Comparison of ENCODE assay signal across 21 cellular contexts in genomic region chr3:123116116-123116515, GRCh38.
"Had no signal": no experiment of that assay in that cellular context is flagged by ENCODE, and none has a peak within 500 bp of the region (broad histone marks: within the 10 kb centered on the region; RNA-seq: fewer than 3 reads in every experiment).

No MANE protein-coding gene starts in this region.

- DNase-seq: heart right ventricle; islet precursor cell; left ventricle myocardium inferior; mesendoderm; naive B cell; occipital lobe; right cardiac atrium; small intestine; stimulated activated CD4-positive, alpha-beta T cell treated with anti-CD3 and anti-CD28 coated beads, Interleukin-1b, Interleukin-23, amount 100 ng/mL, for 48 hours; stimulated activated CD4-positive, alpha-beta T cell treated with anti-CD3 and anti-CD28 coated beads, Interleukin-2, amount 100 ng/mL, for 48 hours; stimulated activated CD4-positive, alpha-beta T cell treated with anti-CD3 and anti-CD28 coated beads, Interleukin-4, amount 100 ng/mL, for 4 hours; stimulated activated CD8-positive, alpha-beta memory T cell treated with anti-CD3 and anti-CD28 coated beads, Interleukin-4, amount 100 ng/mL, for 48 hours; stimulated activated naive CD4-positive, alpha-beta T cell treated with Interleukin-2 at 50 U/mL for 16 hours; stimulated activated naive CD8-positive, alpha-beta T cell treated with anti-CD3 and anti-CD28 coated beads, Interleukin-15, amount 100 ng/mL, for 72 hours; substantia nigra; transverse colon; upper lobe of right lung had no signal

- H3K4me2 ChIP-seq: hepatocyte had no signal

- H3K9ac ChIP-seq: parathyroid adenoma had no signal

- FAIRE-seq: small intestine, urothelium cell line had no signal

- H2AFZ ChIP-seq: hepatocyte, parathyroid adenoma had no signal

- H3K27ac ChIP-seq: heart right ventricle, hepatocyte, left ventricle myocardium inferior, parathyroid adenoma, transverse colon, upper lobe of right lung had no signal

- H3K27me3 ChIP-seq: heart right ventricle, hepatocyte, transverse colon, upper lobe of right lung had no signal

- H3K4me3 ChIP-seq: heart right ventricle, hepatocyte, left ventricle myocardium inferior, lung, transverse colon, upper lobe of right lung had no signal

- H3K79me2 ChIP-seq: hepatocyte, parathyroid adenoma had no signal

- H3K4me1 ChIP-seq: parathyroid adenoma, transverse colon, upper lobe of right lung had no signal

- H3K9me3 ChIP-seq: heart right ventricle, left ventricle myocardium inferior, transverse colon, upper lobe of right lung had no signal
